In genomic region chr9:137318976-137319375, GRCh38 we compare ENCODE assay signal across 11 cellular contexts. TPM values are rescaled to one million over a fixed set of nuclear protein-coding genes. Genes with fewer than 3 reads are reported as not detected.
DNase-seq lines count a peak whose midpoint lies in the region; ATAC-seq and TF ChIP-seq lines count a peak whose summit lies in the region.
"Had no signal": no experiment of that assay in that cellular context is flagged by ENCODE, and none has a peak within 500 bp of the region (broad histone marks: within the 10 kb centered on the region; RNA-seq: fewer than 3 reads in every experiment).

No MANE protein-coding gene starts in this region.

- no peaks in the 10 kb centered on the region for H3K9me3 Mint-ChIP-seq in MCF 10A (ENCODE audit: unreplicated experiment)

- peak; percentile 30 for TF ChIP-seq CTCF in AG10803 (conservative IDR thresholded peaks at IDR 0.05; ENCODE audit: low read length)
- TF ChIP-seq CTCF in omental fat pad (IDR thresholded peaks at IDR 0.05), result no peak
- TF ChIP-seq CTCF in MCF 10A (IDR thresholded peaks at IDR 0.05; ENCODE audit: unreplicated experiment), result no peak

- no peak overlapping the region for H3K4me3 Mint-ChIP-seq in MCF 10A (ENCODE audit: unreplicated experiment)

- CTCF ChIA-PET in MCF 10A (lab: Yijun Ruan, JAX), result no interaction called here

- DNase-seq in AG10803 (ENCODE audit: low read depth), result no peak
- peak; percentile 39 for DNase-seq in RPMI7951 (ENCODE audit: low read depth)
- peak; percentile 57 for DNase-seq in fibroblast of peridontal ligament (ENCODE audit: extremely low read depth)
- DNase-seq in omental fat pad (ENCODE audit: low spot score), result peak; percentile 19
- no peak for DNase-seq in GOT3 (lab: John Stamatoyannopoulos, UW)
- no peak for DNase-seq in MCF 10A (ENCODE audit: unreplicated experiment)
- DNase-seq: NCI-H69; stimulated activated CD4-positive, alpha-beta T cell treated with anti-CD3 and anti-CD28 coated beads, Interleukin-15, amount 100 ng/mL, for 24 hours had no signal

- no TSS peak for BruUV-seq in MCF 10A (replicated peaks; lab: Mats Ljungman, UMichigan)

- no peak overlapping the region for H3K4me3 ChIP-seq in AG10803 (ENCODE audit: low read length)

- H3K36me3 Mint-ChIP-seq in MCF 10A (ENCODE audit: insufficient read depth, unreplicated experiment), result no peaks in the 10 kb centered on the region

- intact Hi-C loops in MCF 10A (cut with micrococcal nuclease), result no loop called here

- H3K27me3 Mint-ChIP-seq in MCF 10A (ENCODE audit: insufficient read depth, unreplicated experiment), result no peaks in the 10 kb centered on the region

- no peaks in the 10 kb centered on the region for H3K4me1 Mint-ChIP-seq in MCF 10A (ENCODE audit: insufficient read depth, unreplicated experiment)

- POLR2A ChIA-PET in MCF 10A (lab: Yijun Ruan, JAX), result no interaction called here

- no peak overlapping the region for H3K27ac Mint-ChIP-seq in MCF 10A (ENCODE audit: low read depth, unreplicated experiment)

- ATAC-seq in omental fat pad (ENCODE audit: low FRiP score) (peak; percentile 32), HG02885 (IDR thresholded peaks at IDR 0.05; ENCODE audit: poor library complexity, unreplicated experiment) (no peak), GM18907 (IDR thresholded peaks at IDR 0.05; ENCODE audit: unreplicated experiment) (no peak)
- ATAC-seq: activated CD4-positive, CD25-positive, alpha-beta regulatory T cell treated with anti-CD3 and anti-CD28 coated beads, Interleukin-2, amount 50 U/mL, for 24 hours had no signal

RNA-seq across cellular contexts. Expression of gene NRARP, which starts 16.9 kb away (rescaled TPM):
- 0.12 TPM in 1 of 2 replicates, not detected in the other for total RNA-seq in RPMI7951 (2014; rRNA removed; shearing (Covaris generic))
- total RNA-seq in omental fat pad (10 to 100 TPM in 1 of 4 donors, 1 to 10 TPM in 3; 4.6 to 12.3 (median 7.2) TPM), MCF 10A (2022) (1.4 and 2.2 TPM in 2 replicates)

RNA-seq across cellular contexts. Expression of gene TOR4A, which starts 41.5 kb away (rescaled TPM):
- under 0.01 TPM in 2 replicates for total RNA-seq in RPMI7951 (2014; rRNA removed; shearing (Covaris generic))
- 10 to 100 TPM in 3 of 4 donors, 1 to 10 TPM in 1; 9.8 to 17.7 (median 11.6) TPM for total RNA-seq in omental fat pad
- total RNA-seq in MCF 10A (2022), result 20.6 and 21.9 TPM in 2 replicates

Comparison
In these comparisons a context has a peak if more than half of its experiments do, and no peak if none do; other contexts are left out.
1. DNase-seq: peak in RPMI7951 (single experiment), fibroblast of peridontal ligament (single experiment) and omental fat pad (single experiment); none in AG10803 (single experiment), GOT3 (single experiment) and MCF 10A (single experiment).
2. RNA of gene TOR4A, which starts 41.5 kb away (total RNA-seq): 20.6 to 21.9 TPM in MCF 10A and 9.8 to 17.7 TPM in omental fat pad; under 0.01 TPM in RPMI7951; every median in the first group is over 10 times any median in the second.